Comparison of ENCODE assay signal across 1 cellular context in the genomic region with DNA sequence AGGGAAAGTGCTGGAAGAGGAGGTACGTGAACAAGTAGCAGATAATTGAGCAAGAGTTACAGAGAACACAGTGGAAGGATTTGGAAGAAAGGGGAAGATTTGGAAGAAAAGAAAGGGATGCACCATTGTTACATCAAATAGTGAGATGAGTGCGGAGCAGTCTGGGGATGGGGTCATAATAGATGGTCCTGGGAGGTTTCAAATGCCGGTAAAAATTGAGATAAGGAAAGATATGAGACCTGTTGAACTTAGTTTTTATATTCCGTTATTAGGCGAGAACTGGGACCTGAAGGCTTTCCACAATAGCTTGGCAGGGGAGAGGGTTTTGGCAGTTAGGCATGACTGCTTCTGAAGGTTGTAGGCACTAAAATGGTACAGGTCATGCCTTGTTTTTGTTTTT.
TF ChIP-seq lines count a peak whose summit lies in the region.

No MANE protein-coding gene starts in this region.

TF ChIP-seq in K562, 482 proteins besides CTCF, POLR2A, EP300 and RAD21:
- TF ChIP-seq NCOA1 (IDR thresholded peaks at IDR 0.05; ENCODE audit: low read depth) (no peak), THRB (CRISPR knock-in tag; conservative IDR thresholded peaks at IDR 0.05) (0 out of 2 replicates have a peak, but pooled peaks have one; percentile 27)
